21 cellular contexts compared by ENCODE assay signal in genomic region chr12:113697646-113698504, GRCh38.
DNase-seq lines count a peak whose midpoint lies in the region; ATAC-seq and TF ChIP-seq lines count a peak whose summit lies in the region.
"Had no signal": no experiment of that assay in that cellular context is flagged by ENCODE, and none has a peak within 500 bp of the region (broad histone marks: within the 10 kb centered on the region; RNA-seq: fewer than 3 reads in every experiment).

No MANE protein-coding gene starts in this region.

- DNase-seq in NCI-H1092 (lab: John Stamatoyannopoulos, UW) = peak; percentile 37
- DNase-seq in NCI-H774 (lab: John Stamatoyannopoulos, UW) = peak; percentile 71
- peak; percentile 11 for DNase-seq in fibroblast of the aortic adventitia (ENCODE audit: low read depth)
- no peak for DNase-seq in LoVo (ENCODE audit: low spot score)
- no peak for DNase-seq in activated naive CD8-positive, alpha-beta T cell treated with anti-CD3 and anti-CD28 coated beads, Interleukin-2, amount 50 U/mL, for 24 hours
- no peak for DNase-seq in stimulated activated CD4-positive, alpha-beta T cell treated with anti-CD3 and anti-CD28 coated beads, Interleukin-2, amount 100 ng/mL, for 24 hours
- DNase-seq: activated CD4-positive, alpha-beta T cell treated with anti-CD3 and anti-CD28 coated beads, Interleukin-2, amount 10 ng/mL, durations not matched to agents 24 days and 14 days; activated CD8-positive, alpha-beta memory T cell treated with anti-CD3 and anti-CD28 coated beads, Interleukin-2, amount 50 U/mL, for 4 hours; activated gamma-delta T cell; amygdala; C1 segment of cervical spinal cord; caudate nucleus; DMS79; erythroblast; H7; NCI-H446 treated with DMSO at 0.1 percent for 48 hours; stimulated activated naive B cell treated with anti-CD40 and anti-IgM and Interleukin-4, amounts not matched to agents 10 μg/mL and 1 μg/mL and 100 μg/mL, for 72 hours had no signal

- H3K27me3 Mint-ChIP-seq in activated naive CD8-positive, alpha-beta T cell treated with anti-CD3 and anti-CD28 coated beads, Interleukin-2, amount 50 U/mL, for 24 hours = peaks cover 16% of the 10 kb centered on the region

- no peaks in the 10 kb centered on the region for H3K4me1 Mint-ChIP-seq in activated naive CD8-positive, alpha-beta T cell treated with anti-CD3 and anti-CD28 coated beads, Interleukin-2, amount 50 U/mL, for 24 hours
- H3K4me1 Mint-ChIP-seq: activated CD4-positive, alpha-beta T cell treated with anti-CD3 and anti-CD28 coated beads, Interleukin-2, amount 10 ng/mL, durations not matched to agents 24 days and 14 days; stimulated activated naive B cell treated with anti-CD40 and anti-IgM and Interleukin-4, amounts not matched to agents 10 μg/mL and 1 μg/mL and 100 μg/mL, for 72 hours had no signal

- no peak overlapping the region for H3K4me3 Mint-ChIP-seq in activated naive CD8-positive, alpha-beta T cell treated with anti-CD3 and anti-CD28 coated beads, Interleukin-2, amount 50 U/mL, for 24 hours
- H3K4me3 Mint-ChIP-seq: activated CD4-positive, alpha-beta T cell treated with anti-CD3 and anti-CD28 coated beads, Interleukin-2, amount 10 ng/mL, durations not matched to agents 24 days and 14 days; stimulated activated naive B cell treated with anti-CD40 and anti-IgM and Interleukin-4, amounts not matched to agents 10 μg/mL and 1 μg/mL and 100 μg/mL, for 72 hours had no signal

- TF ChIP-seq CTCF in 22Rv1 (IDR thresholded peaks at IDR 0.05) = peak; percentile 25; the same call in 1 of the 2 replicates
- TF ChIP-seq CTCF in fibroblast of the aortic adventitia (IDR thresholded peaks at IDR 0.05; ENCODE audit: insufficient read depth, low read length) = no peak

- no peaks in the 10 kb centered on the region for H3K36me3 Mint-ChIP-seq in activated naive CD8-positive, alpha-beta T cell treated with anti-CD3 and anti-CD28 coated beads, Interleukin-2, amount 50 U/mL, for 24 hours (ENCODE audit: low read depth)
- H3K36me3 Mint-ChIP-seq: stimulated activated naive B cell treated with anti-CD40 and anti-IgM and Interleukin-4, amounts not matched to agents 10 μg/mL and 1 μg/mL and 100 μg/mL, for 72 hours had no signal

- no peaks in the 10 kb centered on the region for H3K9me3 Mint-ChIP-seq in activated naive CD8-positive, alpha-beta T cell treated with anti-CD3 and anti-CD28 coated beads, Interleukin-2, amount 50 U/mL, for 24 hours
- H3K9me3 Mint-ChIP-seq: activated CD4-positive, alpha-beta T cell treated with anti-CD3 and anti-CD28 coated beads, Interleukin-2, amount 10 ng/mL, durations not matched to agents 24 days and 14 days had no signal

- H3K27ac ChIP-seq in 22Rv1 = no peak overlapping the region
- H3K27ac ChIP-seq: gastroesophageal sphincter, HL-60 had no signal

- no peak overlapping the region for H3K4me3 ChIP-seq in fibroblast of the aortic adventitia (ENCODE audit: low read depth, low read length)
- H3K4me3 ChIP-seq: gastroesophageal sphincter had no signal

- no peak for ATAC-seq in HG02884 (IDR thresholded peaks at IDR 0.05; ENCODE audit: unreplicated experiment)
- ATAC-seq in activated naive CD8-positive, alpha-beta T cell treated with anti-CD3 and anti-CD28 coated beads, Interleukin-2, amount 50 U/mL, for 24 hours = no peak
- ATAC-seq: gastroesophageal sphincter; stimulated activated naive B cell treated with anti-CD40 and anti-IgM and Interleukin-4, amounts not matched to agents 10 μg/mL and 1 μg/mL and 100 μg/mL, for 72 hours had no signal

- no peak overlapping the region for H3K27ac Mint-ChIP-seq in activated naive CD8-positive, alpha-beta T cell treated with anti-CD3 and anti-CD28 coated beads, Interleukin-2, amount 50 U/mL, for 24 hours
- H3K27ac Mint-ChIP-seq: activated CD4-positive, alpha-beta T cell treated with anti-CD3 and anti-CD28 coated beads, Interleukin-2, amount 10 ng/mL, durations not matched to agents 24 days and 14 days; stimulated activated naive B cell treated with anti-CD40 and anti-IgM and Interleukin-4, amounts not matched to agents 10 μg/mL and 1 μg/mL and 100 μg/mL, for 72 hours had no signal

Comparison
In these comparisons a context has a peak if more than half of its experiments do, and no peak if none do; other contexts are left out.
1. DNase-seq: peak in NCI-H1092 (single experiment), NCI-H774 (single experiment) and fibroblast of the aortic adventitia (single experiment); none in LoVo (single experiment), activated naive CD8-positive, alpha-beta T cell treated with anti-CD3 and anti-CD28 coated beads, Interleukin-2, amount 50 U/mL, for 24 hours (single experiment) and stimulated activated CD4-positive, alpha-beta T cell treated with anti-CD3 and anti-CD28 coated beads, Interleukin-2, amount 100 ng/mL, for 24 hours (0 of 2).